ENCODE assay signal across 24 cellular contexts in genomic region chr11:44837650-44838049, GRCh38.
"Had no signal": no experiment of that assay in that cellular context is flagged by ENCODE, and none has a peak within 500 bp of the region (broad histone marks: within the 10 kb centered on the region; RNA-seq: fewer than 3 reads in every experiment).

No MANE protein-coding gene starts in this region.

- H3K9me3 Mint-ChIP-seq: activated T-helper 1 cell treated with anti-CD3 and anti-CD28 coated beads, Interleukin-12 subunit alpha, Interleukin-12 subunit beta, Interleukin-2, Interleukin-4 antibody, amounts not matched to agents 30 ng/mL and 10 ng/mL and 1 ng/mL, durations not matched to agents 14 hours and 24 hours and 36 hours had no signal

- H3K27ac Mint-ChIP-seq: activated naive CD4-positive, alpha-beta T cell treated with anti-CD3 and anti-CD28 coated beads, Interleukin-2, amount 50 U/mL, for 72 hours; activated T-helper 1 cell treated with anti-CD3 and anti-CD28 coated beads, Interleukin-12 subunit alpha, Interleukin-12 subunit beta, Interleukin-2, Interleukin-4 antibody, amounts not matched to agents 30 ng/mL and 10 ng/mL and 1 ng/mL, durations not matched to agents 14 hours and 24 hours and 36 hours; stimulated activated naive CD8-positive, alpha-beta T cell treated with anti-CD3 and anti-CD28 coated beads, Interleukin-15, Interleukin-2, amounts not matched to agents 100 ng/mL and 50 ng/mL, for 24 hours had no signal

- H3K4me3 ChIP-seq: body of pancreas, dorsolateral prefrontal cortex, gastrocnemius medialis, heart left ventricle, left ventricle myocardium inferior, suprapubic skin, transverse colon, uterus had no signal

- H3K4me3 Mint-ChIP-seq: activated T-helper 1 cell treated with anti-CD3 and anti-CD28 coated beads, Interleukin-12 subunit alpha, Interleukin-12 subunit beta, Interleukin-2, Interleukin-4 antibody, amounts not matched to agents 30 ng/mL and 10 ng/mL and 1 ng/mL, durations not matched to agents 14 hours and 24 hours and 36 hours; nephron; stimulated activated naive CD8-positive, alpha-beta T cell treated with anti-CD3 and anti-CD28 coated beads, Interleukin-15, Interleukin-2, amounts not matched to agents 100 ng/mL and 50 ng/mL, for 24 hours had no signal

- ATAC-seq: activated naive CD4-positive, alpha-beta T cell treated with anti-CD3 and anti-CD28 coated beads, Interleukin-2, amount 50 U/mL, for 72 hours; body of pancreas; gastrocnemius medialis; heart left ventricle had no signal

- DNase-seq: activated CD4-positive, alpha-beta T cell treated with anti-CD3 and anti-CD28 coated beads for 1 hour; activated CD4-positive, alpha-beta T cell treated with anti-CD3 and anti-CD28 coated beads, Interleukin-2, amount 50 U/mL, for 4 hours; activated gamma-delta T cell treated with Interleukin-2 at 50 U/mL for 16 hours; activated T-cell treated with anti-CD3 and anti-CD28 coated beads for 4 hours; amniotic stem cell; body of pancreas; dorsolateral prefrontal cortex; gastrocnemius medialis; heart left ventricle; left ventricle myocardium inferior; mammary epithelial cell; midbrain; nucleus accumbens; retina; stimulated activated CD4-positive, alpha-beta T cell treated with anti-CD3 and anti-CD28 coated beads, Interleukin-12 subunit alpha, Interleukin-12 subunit beta, amount 100 ng/mL, for 4 hours; stimulated activated CD4-positive, alpha-beta T cell treated with anti-CD3 and anti-CD28 coated beads, Interleukin-1b, Interleukin-23, amount 100 ng/mL, for 48 hours; transverse colon; uterus; WERI-Rb-1 had no signal
